ENCODE assay signal across 28 cellular contexts in genomic region chr7:45579386-45579785, GRCh38. TPM values are rescaled to one million over a fixed set of nuclear protein-coding genes. Genes with fewer than 3 reads are reported as not detected.
DNase-seq lines count a peak whose midpoint lies in the region; ATAC-seq and TF ChIP-seq lines count a peak whose summit lies in the region.
"Had no signal": no experiment of that assay in that cellular context is flagged by ENCODE, and none has a peak within 500 bp of the region (broad histone marks: within the 10 kb centered on the region; RNA-seq: fewer than 3 reads in every experiment).

No MANE protein-coding gene starts in this region.

- H3K79me1 ChIP-seq in H9 (ENCODE audit: insufficient read depth, low read depth, low read length, poor library complexity, severe bottlenecking) (no peaks in the 10 kb centered on the region), neuronal stem cell (ENCODE audit: low read depth, low read length) (no peaks in the 10 kb centered on the region)

- no peaks in the 10 kb centered on the region for H3K36me3 ChIP-seq in neuronal stem cell (replicated peaks in 1 of 2; ENCODE audit: control insufficient read depth in 2 of 2, insufficient read depth in 2 of 2, low read length in 2 of 2)
- H3K36me3 ChIP-seq: cardiac muscle cell, left lung, right lobe of liver, SJSA1, tibial nerve had no signal

- no peaks in the 10 kb centered on the region; a peak in 1 of 5 replicates for H3K9me3 Mint-ChIP-seq in H9
- H3K9me3 Mint-ChIP-seq in activated T-helper 17 cell treated with anti-CD3 and anti-CD28 coated beads, Interleukin-2, amount 50 U/mL, for 72 hours, result no peaks in the 10 kb centered on the region
- H3K9me3 Mint-ChIP-seq: activated T-cell treated with anti-CD3 and anti-CD28 coated beads, Interleukin-2, amount 50 U/mL, for 4 hours; CD8-positive, alpha-beta memory T cell; T-helper 1 cell treated with Interleukin-12 subunit alpha and Interleukin-12 subunit beta and Interleukin-4 antibody, amounts not matched to agents 30 μg/mL and 1 μg/mL, for 36 hours had no signal

- H3K4me1 Mint-ChIP-seq in H9, result peaks cover 56 to 66% of the 10 kb centered on the region in 2 experiments
- no peaks in the 10 kb centered on the region for H3K4me1 Mint-ChIP-seq in activated T-helper 17 cell treated with anti-CD3 and anti-CD28 coated beads, Interleukin-2, amount 50 U/mL, for 72 hours
- H3K4me1 Mint-ChIP-seq: CD8-positive, alpha-beta memory T cell had no signal

- H3K23me2 ChIP-seq in H9 (ENCODE audit: insufficient read length, low read depth, low read length, poor library complexity, severe bottlenecking), result peaks cover 14% of the 10 kb centered on the region

- peaks cover 18% of the 10 kb centered on the region; the same call in 1 of the 2 replicates for H3K27me3 ChIP-seq in H9 (ENCODE audit: insufficient read depth, low read length)
- peaks cover 11 to 22% (median 18%) of the 10 kb centered on the region in 3 experiments for H3K27me3 ChIP-seq in neuronal stem cell (ENCODE audit: control insufficient read depth in 3 of 3, insufficient read depth in 3 of 3, low read depth in 1 of 3, low read length in 3 of 3)
- H3K27me3 ChIP-seq: right lobe of liver had no signal

- no peak overlapping the region for H4K5ac ChIP-seq in H9 (ENCODE audit: insufficient read length, low read depth, low read length)

- peaks cover 19% of the 10 kb centered on the region for H3K27me3 Mint-ChIP-seq in H9 (ENCODE audit: low read depth)
- H3K27me3 Mint-ChIP-seq in activated T-helper 17 cell treated with anti-CD3 and anti-CD28 coated beads, Interleukin-2, amount 50 U/mL, for 72 hours, result peaks cover 11% of the 10 kb centered on the region

- H3K9me3 ChIP-seq in H9 (ENCODE audit: control insufficient read depth, low read depth, low read length), result no peaks in the 10 kb centered on the region
- H3K9me3 ChIP-seq in neuronal stem cell (replicated peaks in 1 of 2; ENCODE audit: control insufficient read depth in 2 of 2, insufficient read depth in 1 of 2, low read depth in 1 of 2, low read length in 2 of 2), result no peaks in the 10 kb centered on the region
- H3K9me3 ChIP-seq: left lung, right lobe of liver, SJSA1, tibial nerve had no signal

- no peak for TF ChIP-seq CTCF in H9 (conservative IDR thresholded peaks at IDR 0.05)

- no peaks in the 10 kb centered on the region for H4K20me1 ChIP-seq in H9 (ENCODE audit: control insufficient read depth, insufficient read depth, insufficient read length)

- no peak overlapping the region for H2BK12ac ChIP-seq in H9 (ENCODE audit: insufficient read length, low read depth, low read length)
- H2BK12ac ChIP-seq in neuronal stem cell (ENCODE audit: low read length), result peak overlapping the region; percentile 69

- H4K8ac ChIP-seq in H9 (replicated peaks; ENCODE audit: insufficient read length, low read depth, low read length) (no peak overlapping the region), neuronal stem cell (ENCODE audit: low read depth, low read length) (no peak overlapping the region)

- H3K23ac ChIP-seq in H9 (ENCODE audit: insufficient read length, low read depth, low read length) (no peak overlapping the region), neuronal stem cell (ENCODE audit: low read depth, low read length, poor library complexity) (no peak overlapping the region)

- H2AK5ac ChIP-seq in H9 (ENCODE audit: insufficient read length, low read length) (no peak overlapping the region), neuronal stem cell (ENCODE audit: low read depth, low read length) (peak overlapping the region; percentile 77)

- H3K18ac ChIP-seq in H9 (ENCODE audit: insufficient read length, low read depth, low read length) (no peak overlapping the region), neuronal stem cell (ENCODE audit: low read length) (no peak overlapping the region)

- H2BK20ac ChIP-seq in H9 (ENCODE audit: low read depth, low read length, poor library complexity, severe bottlenecking), result no peak overlapping the region

- H3K4me2 ChIP-seq in H9 (ENCODE audit: insufficient read depth, insufficient read length, low read length) (no peak overlapping the region), neuronal stem cell (ENCODE audit: insufficient read depth, low read length, poor library complexity, severe bottlenecking) (no peak overlapping the region)

- H3K4ac ChIP-seq in H9 (ENCODE audit: low read depth, low read length) (no peak overlapping the region), neuronal stem cell (ENCODE audit: low read length) (no peak overlapping the region)

- H2AFZ ChIP-seq in H9 (ENCODE audit: low read length), result no peak overlapping the region
- H2AFZ ChIP-seq in neuronal stem cell (ENCODE audit: low read length), result no peak overlapping the region

- H3K4me3 ChIP-seq in neuronal stem cell (ENCODE audit: low read length in 2 of 2), result no peak overlapping the region
- H3K4me3 ChIP-seq: cardiac muscle cell, coronary artery, left lung, right lobe of liver, SJSA1, tibial nerve had no signal

- no peak for ATAC-seq in activated T-helper 17 cell treated with anti-CD3 and anti-CD28 coated beads, Interleukin-2, amount 50 U/mL, for 72 hours (replicated peaks)
- ATAC-seq: activated CD8-positive, alpha-beta memory T cell treated with anti-CD3 and anti-CD28 coated beads, Interleukin-2, amount 10 ng/mL, durations not matched to agents 7 days and 5 days; activated T-cell treated with anti-CD3 and anti-CD28 coated beads, Interleukin-2, amount 50 U/mL, for 4 hours; HCT116; left lung; right lobe of liver had no signal

- H3K4me1 ChIP-seq in H9 (ENCODE audit: insufficient read depth, low read length) (peaks cover 15% of the 10 kb centered on the region; the same call in 1 of the 2 replicates), neuronal stem cell (ENCODE audit: control insufficient read depth in 2 of 2, insufficient read depth in 1 of 2, low read depth in 1 of 2, low read length in 2 of 2) (peaks cover 9 to 27% of the 10 kb centered on the region in 2 donors)

- H2BK5ac ChIP-seq in H9 (ENCODE audit: insufficient read length, low read length) (no peak overlapping the region), neuronal stem cell (ENCODE audit: low read length) (no peak overlapping the region)

- no peak overlapping the region for H3K27ac Mint-ChIP-seq in H9
- H3K27ac Mint-ChIP-seq in activated T-helper 17 cell treated with anti-CD3 and anti-CD28 coated beads, Interleukin-2, amount 50 U/mL, for 72 hours, result no peak overlapping the region
- H3K27ac Mint-ChIP-seq: activated CD8-positive, alpha-beta memory T cell treated with anti-CD3 and anti-CD28 coated beads, Interleukin-2, amount 10 ng/mL, durations not matched to agents 7 days and 5 days; CD8-positive, alpha-beta memory T cell; progenitor cell of endocrine pancreas; T-helper 1 cell treated with Interleukin-12 subunit alpha and Interleukin-12 subunit beta and Interleukin-4 antibody, amounts not matched to agents 30 μg/mL and 1 μg/mL, for 36 hours had no signal

- no CpG with 5 or more reads among the region's 8 CpGs for WGBS in H9 (ENCODE audit: extremely low coverage, insufficient read length, low lambda C conversion rate)
- no CpG with 5 or more reads among the region's 8 CpGs for WGBS in neuronal stem cell (ENCODE audit: extremely low coverage in 2 of 2, insufficient read length in 2 of 2, insufficient replicate concordance in 1 of 2), 2 donors

- H4K91ac ChIP-seq in H9 (ENCODE audit: insufficient read length, low read depth, low read length), result no peak overlapping the region
- no peak overlapping the region for H4K91ac ChIP-seq in neuronal stem cell (ENCODE audit: low read depth, low read length, poor library complexity)

- H3K14ac ChIP-seq in H9 (ENCODE audit: insufficient read depth, low read length), result no peak overlapping the region; the same call in 1 of the 2 replicates
- H3K14ac ChIP-seq in neuronal stem cell (ENCODE audit: low read length), result peak overlapping the region; percentile 40

- H3K9ac ChIP-seq in H9 (ENCODE audit: extremely low read depth, insufficient read length, low read length) (no peak overlapping the region), neuronal stem cell (ENCODE audit: low read depth, low read length, poor library complexity) (peak overlapping the region; percentile 52)

- no peaks in the 10 kb centered on the region for H3K36me3 Mint-ChIP-seq in H9 (ENCODE audit: insufficient read depth in 1 of 3, low read depth in 3 of 3)
- no peaks in the 10 kb centered on the region for H3K36me3 Mint-ChIP-seq in activated T-helper 17 cell treated with anti-CD3 and anti-CD28 coated beads, Interleukin-2, amount 50 U/mL, for 72 hours (ENCODE audit: low read depth)
- H3K36me3 Mint-ChIP-seq: activated CD8-positive, alpha-beta memory T cell treated with anti-CD3 and anti-CD28 coated beads, Interleukin-2, amount 10 ng/mL, durations not matched to agents 7 days and 5 days; CD8-positive, alpha-beta memory T cell had no signal

- no peak overlapping the region for H3K4me3 Mint-ChIP-seq in H9
- no peak overlapping the region for H3K4me3 Mint-ChIP-seq in activated T-helper 17 cell treated with anti-CD3 and anti-CD28 coated beads, Interleukin-2, amount 50 U/mL, for 72 hours
- H3K4me3 Mint-ChIP-seq: activated CD8-positive, alpha-beta memory T cell treated with anti-CD3 and anti-CD28 coated beads, Interleukin-2, amount 10 ng/mL, durations not matched to agents 7 days and 5 days; activated T-cell treated with anti-CD3 and anti-CD28 coated beads, Interleukin-2, amount 50 U/mL, for 4 hours; CD8-positive, alpha-beta memory T cell; T-helper 1 cell treated with Interleukin-12 subunit alpha and Interleukin-12 subunit beta and Interleukin-4 antibody, amounts not matched to agents 30 μg/mL and 1 μg/mL, for 36 hours had no signal

- no peak overlapping the region for H3K27ac ChIP-seq in H9 (ENCODE audit: insufficient read length, low read depth, low read length)
- no peak overlapping the region for H3K27ac ChIP-seq in neuronal stem cell (replicated peaks; ENCODE audit: low read length)
- H3K27ac ChIP-seq: cardiac muscle cell, coronary artery, left lung, right lobe of liver, SJSA1, tibial nerve had no signal

- no peak overlapping the region for H2BK15ac ChIP-seq in H9 (ENCODE audit: low read depth, low read length)
- H2BK15ac ChIP-seq in neuronal stem cell (ENCODE audit: low read length), result peak overlapping the region; percentile 39

- DNase-seq in H9, result peak; percentile 31
- DNase-seq in NCI-H82 (lab: John Stamatoyannopoulos, UW), result peak; percentile 85
- DNase-seq in ecto neural progenitor cell (ENCODE audit: low spot score), result peak; percentile 53
- DNase-seq in neuronal stem cell (ENCODE audit: low spot score), result no peak
- no peak for DNase-seq in SIG-M5 treated with dmso at 0.1 percent for 504 hours (lab: John Stamatoyannopoulos, UW; ENCODE audit: unreplicated experiment)
- DNase-seq in stimulated activated CD4-positive, alpha-beta T cell treated with anti-CD3 and anti-CD28 coated beads, Interleukin-12 subunit alpha, Interleukin-12 subunit beta, amount 100 ng/mL, for 4 hours, result no peak
- DNase-seq in RKO (ENCODE audit: low spot score), result no peak
- DNase-seq: ACHN; activated CD8-positive, alpha-beta memory T cell treated with anti-CD3 and anti-CD28 coated beads, Interleukin-2, amount 10 ng/mL, durations not matched to agents 7 days and 5 days; activated gamma-delta T cell treated with Interleukin-2 at 50 U/mL for 16 hours; activated T-cell treated with anti-CD3 and anti-CD28 coated beads, Interleukin-2, amount 50 U/mL, for 4 hours; CD8-positive, alpha-beta memory T cell; effector memory CD4-positive, alpha-beta T cell; left lung; MV-4-11; NCI-H187; NCI-H526 treated with DMSO at 0.1 percent for 48 hours; right lobe of liver; RPMI8226; stimulated activated CD4-positive, alpha-beta T cell treated with anti-CD3 and anti-CD28 coated beads, Interleukin-4, amount 100 ng/mL, for 4 hours had no signal

- H3K56ac ChIP-seq in H9 (ENCODE audit: insufficient read length, low read depth, low read length), result no peak overlapping the region

- no peak overlapping the region for H3T11ph ChIP-seq in H9 (ENCODE audit: low read length)

- H3K79me2 ChIP-seq in H9 (ENCODE audit: insufficient read depth, low read length), result no peaks in the 10 kb centered on the region

- H2BK120ac ChIP-seq in H9 (ENCODE audit: low read depth, low read length, poor library complexity, severe bottlenecking), result no peak overlapping the region
- no peak overlapping the region for H2BK120ac ChIP-seq in neuronal stem cell (ENCODE audit: low read depth, low read length)

RNA-seq across cellular contexts. Expression of gene ADCY1, which starts 5.2 kb away (rescaled TPM):
- 18.7 and 21.6 TPM in 2 replicates for total RNA-seq in H9 (2021)
- 5.1 TPM for polyA plus RNA-seq in neuronal stem cell (2013, experiment 1 of 2)
- polyA plus RNA-seq in neuronal stem cell (2013, experiment 2 of 2), result 4.8 TPM
- 1 to 10 TPM; 1.6 to 6.3 TPM for total RNA-seq in activated T-helper 17 cell treated with anti-CD3 and anti-CD28 coated beads, Interleukin-2, amount 50 U/mL, for 72 hours
- polyA plus RNA-seq: CD8-positive, alpha-beta memory T cell had no signal

Comparison
In these comparisons a context has a peak if more than half of its experiments do, and no peak if none do; other contexts are left out.
1. DNase-seq: peak in H9 (single experiment), NCI-H82 (single experiment) and ecto neural progenitor cell (single experiment); none in neuronal stem cell (single experiment), SIG-M5 treated with dmso at 0.1 percent for 504 hours (single experiment), stimulated activated CD4-positive, alpha-beta T cell treated with anti-CD3 and anti-CD28 coated beads, Interleukin-12 subunit alpha, Interleukin-12 subunit beta, amount 100 ng/mL, for 4 hours (single experiment) and RKO (single experiment).